In genomic region chr22:21587803-21588611, GRCh38 we compare ENCODE assay signal across 8 cellular contexts. TPM values are rescaled to one million over a fixed set of nuclear protein-coding genes. Genes with fewer than 3 reads are reported as not detected.
DNase-seq lines count a peak whose midpoint lies in the region; ATAC-seq lines count a peak whose summit lies in the region.

No MANE protein-coding gene starts in this region.

- H3K36me3 Mint-ChIP-seq in CD4-positive, CD25-positive, alpha-beta regulatory T cell = peaks cover 19% of the 10 kb centered on the region
- H3K36me3 Mint-ChIP-seq in activated T-helper 1 cell treated with anti-CD3 and anti-CD28 coated beads, Interleukin-12 subunit alpha, Interleukin-12 subunit beta, Interleukin-2, Interleukin-4 antibody, amounts not matched to agents 30 ng/mL and 10 ng/mL and 1 ng/mL, durations not matched to agents 14 hours and 24 hours and 36 hours (ENCODE audit: low read depth) = peaks cover 14% of the 10 kb centered on the region
- peaks cover 0 to under 1% of the 10 kb centered on the region in 2 donors for H3K36me3 Mint-ChIP-seq in naive B cell

- WGBS in right cardiac atrium = 63% methylated on average over 4 of the region's 4 CpGs

- ATAC-seq in CD4-positive, CD25-positive, alpha-beta regulatory T cell (ENCODE audit: low read depth in 2 of 2) = peak; percentile 67 to 75
- ATAC-seq in GM19397 (IDR thresholded peaks at IDR 0.05; ENCODE audit: unreplicated experiment) (peak; percentile 80), HG03439 (IDR thresholded peaks at IDR 0.05; ENCODE audit: unreplicated experiment) (peak; percentile 72), naive B cell (ENCODE audit: low read depth in 2 of 2) (peak; percentile 85 to 86), right cardiac atrium (no peak)

- peaks cover 31% of the 10 kb centered on the region for H3K36me3 ChIP-seq in CD4-positive, CD25-positive, alpha-beta regulatory T cell (ENCODE audit: control insufficient read depth, insufficient read depth, low read length)

- peaks cover 12 to 72% (median 39%) of the 10 kb centered on the region in 4 donors for H3K4me1 Mint-ChIP-seq in CD4-positive, CD25-positive, alpha-beta regulatory T cell
- peaks cover 47% of the 10 kb centered on the region for H3K4me1 Mint-ChIP-seq in activated T-helper 1 cell treated with anti-CD3 and anti-CD28 coated beads, Interleukin-12 subunit alpha, Interleukin-12 subunit beta, Interleukin-2, Interleukin-4 antibody, amounts not matched to agents 30 ng/mL and 10 ng/mL and 1 ng/mL, durations not matched to agents 14 hours and 24 hours and 36 hours (ENCODE audit: low read depth)
- H3K4me1 Mint-ChIP-seq in naive B cell = peaks cover 48 to 81% (median 61%) of the 10 kb centered on the region in 3 donors

- H3K4me3 ChIP-seq in CD4-positive, CD25-positive, alpha-beta regulatory T cell (ENCODE audit: low read depth, low read length) = peak overlapping the region; percentile 48
- no peak overlapping the region for H3K4me3 ChIP-seq in right cardiac atrium (ENCODE audit: low read length)

- H3K9me3 ChIP-seq in CD4-positive, CD25-positive, alpha-beta regulatory T cell (ENCODE audit: control insufficient read depth in 2 of 2, low read length in 2 of 2) = no peaks in the 10 kb centered on the region
- H3K9me3 ChIP-seq in right cardiac atrium (ENCODE audit: control insufficient read depth, low read length) = no peaks in the 10 kb centered on the region

- peak in 1 of 3 donors; percentile 60 for DNase-seq in CD4-positive, CD25-positive, alpha-beta regulatory T cell
- DNase-seq in activated T-helper 1 cell treated with anti-CD3 and anti-CD28 coated beads, Interleukin-12 subunit alpha, Interleukin-12 subunit beta, Interleukin-2, Interleukin-4 antibody, amounts not matched to agents 30 ng/mL and 10 ng/mL and 1 ng/mL, durations not matched to agents 14 hours and 24 hours and 36 hours (ENCODE audit: low spot score) = peak; percentile 38
- DNase-seq in naive B cell = peak; percentile 53
- no peak for DNase-seq in HuH-7 (ENCODE audit: low spot score)
- DNase-seq in cardiac septum (ENCODE audit: low spot score) = no peak
- DNase-seq in right cardiac atrium = no peak

- peak overlapping the region; percentile 55 to 73 (median 62) for H3K4me3 Mint-ChIP-seq in CD4-positive, CD25-positive, alpha-beta regulatory T cell
- H3K4me3 Mint-ChIP-seq in activated T-helper 1 cell treated with anti-CD3 and anti-CD28 coated beads, Interleukin-12 subunit alpha, Interleukin-12 subunit beta, Interleukin-2, Interleukin-4 antibody, amounts not matched to agents 30 ng/mL and 10 ng/mL and 1 ng/mL, durations not matched to agents 14 hours and 24 hours and 36 hours = peak overlapping the region; percentile 13
- H3K4me3 Mint-ChIP-seq in naive B cell = peak overlapping the region in 7 of 8 donors; percentile 58 to 83 (median 76)

- H3K27ac ChIP-seq in CD4-positive, CD25-positive, alpha-beta regulatory T cell (ENCODE audit: insufficient read depth, low read length, poor library complexity, severe bottlenecking) = peak overlapping the region; percentile 17
- H3K27ac ChIP-seq in right cardiac atrium (ENCODE audit: low read length) = no peak overlapping the region

- peaks cover 30% of the 10 kb centered on the region for H3K4me1 ChIP-seq in CD4-positive, CD25-positive, alpha-beta regulatory T cell (ENCODE audit: control insufficient read depth, insufficient read depth, low read length, poor library complexity, severe bottlenecking)
- peaks cover 22% of the 10 kb centered on the region for H3K4me1 ChIP-seq in right cardiac atrium (ENCODE audit: control insufficient read depth, insufficient read depth, low read length)

- intact Hi-C loops in activated T-helper 1 cell treated with anti-CD3 and anti-CD28 coated beads, Interleukin-12 subunit alpha, Interleukin-12 subunit beta, Interleukin-2, Interleukin-4 antibody, amounts not matched to agents 30 ng/mL and 10 ng/mL and 1 ng/mL, durations not matched to agents 14 hours and 24 hours and 36 hours (cut with micrococcal nuclease) = loop anchor here (1.0 to 10.0 kb wide), 3 partner anchors 17 to 177 kb away; partner anchors contain the start of gene YDJC
- intact Hi-C loops in cardiac septum (cut with DNase I) (no loop called here), right cardiac atrium (cut with DNase I) (no loop called here)

- no peaks in the 10 kb centered on the region for H3K27me3 ChIP-seq in CD4-positive, CD25-positive, alpha-beta regulatory T cell (ENCODE audit: control insufficient read depth, insufficient read depth, low read length)
- H3K27me3 ChIP-seq in right cardiac atrium (ENCODE audit: control insufficient read depth, insufficient read depth) = no peaks in the 10 kb centered on the region

- H3K27me3 Mint-ChIP-seq in CD4-positive, CD25-positive, alpha-beta regulatory T cell = peaks cover 4% of the 10 kb centered on the region
- no peaks in the 10 kb centered on the region for H3K27me3 Mint-ChIP-seq in activated T-helper 1 cell treated with anti-CD3 and anti-CD28 coated beads, Interleukin-12 subunit alpha, Interleukin-12 subunit beta, Interleukin-2, Interleukin-4 antibody, amounts not matched to agents 30 ng/mL and 10 ng/mL and 1 ng/mL, durations not matched to agents 14 hours and 24 hours and 36 hours (ENCODE audit: insufficient read depth)
- no peaks in the 10 kb centered on the region for H3K27me3 Mint-ChIP-seq in naive B cell

- H3K27ac Mint-ChIP-seq in CD4-positive, CD25-positive, alpha-beta regulatory T cell = peak overlapping the region; percentile 53 to 83 (median 83)
- peak overlapping the region; percentile 85 for H3K27ac Mint-ChIP-seq in activated T-helper 1 cell treated with anti-CD3 and anti-CD28 coated beads, Interleukin-12 subunit alpha, Interleukin-12 subunit beta, Interleukin-2, Interleukin-4 antibody, amounts not matched to agents 30 ng/mL and 10 ng/mL and 1 ng/mL, durations not matched to agents 14 hours and 24 hours and 36 hours
- peak overlapping the region in 5 of 6 donors; percentile 73 to 91 (median 88) for H3K27ac Mint-ChIP-seq in naive B cell

- no peaks in the 10 kb centered on the region for H3K9me3 Mint-ChIP-seq in CD4-positive, CD25-positive, alpha-beta regulatory T cell
- H3K9me3 Mint-ChIP-seq in activated T-helper 1 cell treated with anti-CD3 and anti-CD28 coated beads, Interleukin-12 subunit alpha, Interleukin-12 subunit beta, Interleukin-2, Interleukin-4 antibody, amounts not matched to agents 30 ng/mL and 10 ng/mL and 1 ng/mL, durations not matched to agents 14 hours and 24 hours and 36 hours = no peaks in the 10 kb centered on the region
- H3K9me3 Mint-ChIP-seq in naive B cell = no peaks in the 10 kb centered on the region

RNA-seq across cellular contexts. Expression of gene UBE2L3, which starts 20.5 kb away (rescaled TPM):
- total RNA-seq in CD4-positive, CD25-positive, alpha-beta regulatory T cell = 33.7 TPM
- polyA plus RNA-seq in CD4-positive, CD25-positive, alpha-beta regulatory T cell = 100 to 1,000 TPM in 3 of 4 donors, 10 to 100 TPM in 1; 98.4 to 124 (median 110) TPM
- 58.3 and 62.4 TPM in 2 replicates for total RNA-seq in activated T-helper 1 cell treated with anti-CD3 and anti-CD28 coated beads, Interleukin-12 subunit alpha, Interleukin-12 subunit beta, Interleukin-2, Interleukin-4 antibody, amounts not matched to agents 30 ng/mL and 10 ng/mL and 1 ng/mL, durations not matched to agents 14 hours and 24 hours and 36 hours
- polyA plus RNA-seq in naive B cell (ENCODE audit: low read depth in 6 of 6) = 100 to 1,000 TPM in 2 of 6 donors, 10 to 100 TPM in 4; 84.4 to 106 (median 95.3) TPM
- total RNA-seq in cardiac septum = 46.2 TPM
- 10 to 100 TPM; 38.8 to 49.0 (median 44.7) TPM for total RNA-seq in right cardiac atrium
- polyA plus RNA-seq in right cardiac atrium = 63.6 TPM

RNA-seq across cellular contexts. Expression of gene RIMBP3C, which starts 36.7 kb away (rescaled TPM):
- total RNA-seq in CD4-positive, CD25-positive, alpha-beta regulatory T cell = 0.47 TPM
- under 1 TPM in 3 of 4 donors, not detected in 1; 0.38 to 0.87 (median 0.52) TPM for polyA plus RNA-seq in CD4-positive, CD25-positive, alpha-beta regulatory T cell
- total RNA-seq in activated T-helper 1 cell treated with anti-CD3 and anti-CD28 coated beads, Interleukin-12 subunit alpha, Interleukin-12 subunit beta, Interleukin-2, Interleukin-4 antibody, amounts not matched to agents 30 ng/mL and 10 ng/mL and 1 ng/mL, durations not matched to agents 14 hours and 24 hours and 36 hours = 0.32 and 0.34 TPM in 2 replicates
- under 1 TPM in 2 of 6 donors, not detected in 4; 0.21 to 0.48 TPM for polyA plus RNA-seq in naive B cell (ENCODE audit: low read depth in 6 of 6)
- 0.08 TPM for total RNA-seq in cardiac septum
- total RNA-seq in right cardiac atrium = under 1 TPM in 2 of 4 donors, not detected in 2; 0.18 to 0.23 TPM
- 0.02 TPM for polyA plus RNA-seq in right cardiac atrium

RNA-seq across cellular contexts. Expression of gene YDJC, which starts 41.8 kb away (rescaled TPM):
- total RNA-seq in CD4-positive, CD25-positive, alpha-beta regulatory T cell = 34.4 TPM
- polyA plus RNA-seq in CD4-positive, CD25-positive, alpha-beta regulatory T cell = 10 to 100 TPM; 55.0 to 70.0 (median 55.6) TPM
- 51.7 and 51.8 TPM in 2 replicates for total RNA-seq in activated T-helper 1 cell treated with anti-CD3 and anti-CD28 coated beads, Interleukin-12 subunit alpha, Interleukin-12 subunit beta, Interleukin-2, Interleukin-4 antibody, amounts not matched to agents 30 ng/mL and 10 ng/mL and 1 ng/mL, durations not matched to agents 14 hours and 24 hours and 36 hours
- 10 to 100 TPM; 54.7 to 97.9 (median 65.1) TPM for polyA plus RNA-seq in naive B cell (ENCODE audit: low read depth in 6 of 6)
- total RNA-seq in cardiac septum = 5.9 TPM
- total RNA-seq in right cardiac atrium = 1 to 10 TPM; 3.6 to 5.8 (median 5.3) TPM
- polyA plus RNA-seq in right cardiac atrium = 7.9 TPM

RNA-seq across cellular contexts. Expression of gene CCDC116, which starts 44.6 kb away (rescaled TPM):
- not detected for total RNA-seq in CD4-positive, CD25-positive, alpha-beta regulatory T cell
- not detected for polyA plus RNA-seq in CD4-positive, CD25-positive, alpha-beta regulatory T cell
- total RNA-seq in activated T-helper 1 cell treated with anti-CD3 and anti-CD28 coated beads, Interleukin-12 subunit alpha, Interleukin-12 subunit beta, Interleukin-2, Interleukin-4 antibody, amounts not matched to agents 30 ng/mL and 10 ng/mL and 1 ng/mL, durations not matched to agents 14 hours and 24 hours and 36 hours = 0.54 and 0.73 TPM in 2 replicates
- not detected for polyA plus RNA-seq in naive B cell (ENCODE audit: low read depth in 6 of 6)
- total RNA-seq in cardiac septum = 0.43 TPM
- under 1 TPM in 2 of 4 donors, not detected in 2; 0.34 TPM for total RNA-seq in right cardiac atrium
- polyA plus RNA-seq in right cardiac atrium = 0.29 TPM

RNA-seq across cellular contexts. Expression of gene SDF2L1, which starts 54.1 kb away (rescaled TPM):
- total RNA-seq in CD4-positive, CD25-positive, alpha-beta regulatory T cell = 29.9 TPM
- 10 to 100 TPM; 65.4 to 89.3 (median 75.5) TPM for polyA plus RNA-seq in CD4-positive, CD25-positive, alpha-beta regulatory T cell
- total RNA-seq in activated T-helper 1 cell treated with anti-CD3 and anti-CD28 coated beads, Interleukin-12 subunit alpha, Interleukin-12 subunit beta, Interleukin-2, Interleukin-4 antibody, amounts not matched to agents 30 ng/mL and 10 ng/mL and 1 ng/mL, durations not matched to agents 14 hours and 24 hours and 36 hours = 98.8 and 100 TPM in 2 replicates
- polyA plus RNA-seq in naive B cell (ENCODE audit: low read depth in 6 of 6) = 10 to 100 TPM; 36.9 to 69.4 (median 39.1) TPM
- 33.3 TPM for total RNA-seq in cardiac septum
- total RNA-seq in right cardiac atrium = 10 to 100 TPM; 14.4 to 37.5 (median 33.4) TPM
- 35.9 TPM for polyA plus RNA-seq in right cardiac atrium

Comparison
In these comparisons a context has a peak if more than half of its experiments do, and no peak if none do; other contexts are left out.
1. ATAC-seq: peak in CD4-positive, CD25-positive, alpha-beta regulatory T cell (2 of 2), GM19397 (single experiment), HG03439 (single experiment) and naive B cell (2 of 2); none in right cardiac atrium (0 of 2).
2. DNase-seq: peak in activated T-helper 1 cell treated with anti-CD3 and anti-CD28 coated beads, Interleukin-12 subunit alpha, Interleukin-12 subunit beta, Interleukin-2, Interleukin-4 antibody, amounts not matched to agents 30 ng/mL and 10 ng/mL and 1 ng/mL, durations not matched to agents 14 hours and 24 hours and 36 hours (single experiment) and naive B cell (single experiment); none in HuH-7 (single experiment), cardiac septum (single experiment) and right cardiac atrium (0 of 3).
3. H3K4me3 Mint-ChIP-seq: peak in every context shown above with its lines; median percentile 76 in naive B cell; 62 in CD4-positive, CD25-positive, alpha-beta regulatory T cell; 13 in activated T-helper 1 cell treated with anti-CD3 and anti-CD28 coated beads, Interleukin-12 subunit alpha, Interleukin-12 subunit beta, Interleukin-2, Interleukin-4 antibody, amounts not matched to agents 30 ng/mL and 10 ng/mL and 1 ng/mL, durations not matched to agents 14 hours and 24 hours and 36 hours.
4. Peak in every context shown above with its lines, with median percentiles within 50 percentile points of each other: H3K27ac Mint-ChIP-seq.